Comparison of ENCODE assay signal across 17 cellular contexts in the genomic region with DNA sequence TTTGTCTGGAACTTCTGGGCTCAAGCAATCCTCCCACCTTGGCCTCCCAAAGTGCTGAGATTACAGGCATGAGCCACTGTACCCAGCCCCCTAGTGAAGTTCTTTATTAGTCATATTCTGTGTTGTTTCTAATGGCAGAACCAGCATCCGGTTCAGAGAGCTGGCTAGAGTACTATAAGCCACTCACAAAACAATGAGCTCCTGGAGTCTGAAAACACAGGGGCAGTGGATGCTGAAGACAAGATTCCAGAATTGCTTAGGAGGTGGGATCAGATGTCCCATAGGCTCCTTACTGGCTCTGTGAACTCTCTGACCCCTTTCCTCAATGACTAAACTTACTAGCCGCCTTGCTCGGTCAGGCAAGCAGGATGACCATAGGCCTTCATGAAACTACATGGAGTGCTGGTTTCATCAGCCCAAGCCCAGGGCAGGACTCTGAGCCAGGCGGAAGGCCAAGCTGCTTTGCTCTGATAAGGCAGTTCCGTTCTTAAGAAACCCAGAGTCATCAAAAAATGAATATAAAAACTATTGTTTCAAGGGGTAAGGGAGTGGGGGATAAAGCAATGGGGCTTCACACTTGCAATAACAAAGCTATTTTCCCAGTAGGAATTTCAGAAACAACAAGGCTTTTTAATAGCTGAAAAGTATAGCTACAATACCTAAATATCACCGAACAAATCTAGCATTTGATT. TPM values are rescaled to one million over a fixed set of nuclear protein-coding genes. Genes with fewer than 3 reads are reported as not detected.
DNase-seq lines count a peak whose midpoint lies in the region; TF ChIP-seq lines count a peak whose summit lies in the region.
"Had no signal": no experiment of that assay in that cellular context is flagged by ENCODE, and none has a peak within 500 bp of the region (broad histone marks: within the 10 kb centered on the region; RNA-seq: fewer than 3 reads in every experiment).

No MANE protein-coding gene starts in this region.

- no peak overlapping the region for H3K4me3 ChIP-seq in cardiac fibroblast (replicated peaks in 1 of 2; ENCODE audit: low read depth in 2 of 2, low read length in 2 of 2)
- no peak overlapping the region for H3K4me3 ChIP-seq in right atrium auricular region
- H3K4me3 ChIP-seq in ovary = no peak overlapping the region
- no peak overlapping the region for H3K4me3 ChIP-seq in breast epithelium

- H3K4me1 ChIP-seq in right atrium auricular region (peaks cover 0 to 89% of the 10 kb centered on the region in 2 donors), ovary (ENCODE audit: insufficient read depth) (peaks cover 9% of the 10 kb centered on the region), breast epithelium (no peaks in the 10 kb centered on the region)

- DNase-seq in Caki2 (ENCODE audit: low read depth) (peak; percentile 87), cardiac fibroblast (ENCODE audit: low read depth in 2 of 2) (peak; percentile 87 to 97), right atrium auricular region (ENCODE audit: low spot score) (peak; percentile 92), ovary (peak; percentile 80 to 85 (median 81)), breast epithelium (ENCODE audit: low spot score in 2 of 2) (no peak), NCI-H2196 (lab: John Stamatoyannopoulos, UW; ENCODE audit: unreplicated experiment) (no peak), T-helper 2 cell (no peak), putamen (ENCODE audit: low spot score) (no peak)
- DNase-seq: activated CD8-positive, alpha-beta T cell treated with anti-CD3 and anti-CD28 coated beads, Interleukin-2, amount 10 ng/mL, durations not matched to agents 7 days and 5 days; activated naive CD8-positive, alpha-beta T cell treated with anti-CD3 and anti-CD28 coated beads for 36 hours; DMS 273 treated with DMSO at 0.1 percent for 48 hours; effector memory CD4-positive, alpha-beta T cell; NCI-H1930; occipital lobe; T-cell had no signal

- TF ChIP-seq POLR2A in ovary (IDR thresholded peaks at IDR 0.05) (no peak), breast epithelium (IDR thresholded peaks at IDR 0.05) (no peak)

- TF ChIP-seq CTCF in cardiac fibroblast (IDR thresholded peaks at IDR 0.05; ENCODE audit: low read depth, low read length) (no peak), right atrium auricular region (IDR thresholded peaks at IDR 0.05) (no peak), ovary (IDR thresholded peaks at IDR 0.05) (no peak), breast epithelium (IDR thresholded peaks at IDR 0.05) (no peak)

- in situ Hi-C loops in Caki2 (cut with HindIII; ENCODE audit: low pct_unique_long_range_greater_than_20kb, low sequenced_read_pairs) = no loop called here

- H3K9me3 ChIP-seq in right atrium auricular region (no peaks in the 10 kb centered on the region), ovary (no peaks in the 10 kb centered on the region), breast epithelium (no peaks in the 10 kb centered on the region)

- H3K36me3 ChIP-seq in right atrium auricular region (peaks cover 57% of the 10 kb centered on the region), ovary (no peaks in the 10 kb centered on the region), breast epithelium (peaks cover 5% of the 10 kb centered on the region)

- TF ChIP-seq EP300 in ovary (IDR thresholded peaks at IDR 0.05) = no peak

- H3K27me3 ChIP-seq in right atrium auricular region = no peaks in the 10 kb centered on the region
- H3K27me3 ChIP-seq in ovary = no peaks in the 10 kb centered on the region
- no peaks in the 10 kb centered on the region for H3K27me3 ChIP-seq in breast epithelium

- intact Hi-C loops in ovary (cut with DNase I) (loop anchor here in 1 of 4 donors (10.0 kb wide), 1 partner anchor 63 kb away; a partner anchor contains a TSS), breast epithelium (cut with DNase I; ENCODE audit: low total_unique reads) (no loop called here)

- 39 to 46% (median 39%) methylated on average over 6 of the region's 6 CpGs for WGBS in ovary, 3 donors

- peak overlapping the region; percentile 96 to 98 for H3K27ac ChIP-seq in right atrium auricular region
- peak overlapping the region; percentile 78 to 89 for H3K27ac ChIP-seq in ovary
- peak overlapping the region in 1 of 2 donors; percentile 57 for H3K27ac ChIP-seq in breast epithelium

RNA-seq across cellular contexts. Expression of a gene that starts 8.1 kb away (rescaled TPM):
- 12.0 and 18.2 TPM in 2 replicates for total RNA-seq in Caki2 (2014; rRNA removed; shearing (Covaris generic); ENCODE audit: low replicate concordance)
- total RNA-seq in right atrium auricular region = 10 to 100 TPM; 38.5 to 53.9 TPM
- 100 to 1,000 TPM in 1 of 7 donors, 10 to 100 TPM in 6; 41.2 to 161 (median 56.7) TPM for total RNA-seq in ovary
- 10 to 100 TPM; 13.1 to 25.0 TPM for polyA plus RNA-seq in ovary
- total RNA-seq in breast epithelium = 10 to 100 TPM; 24.6 to 42.0 (median 30.0) TPM

RNA-seq across cellular contexts. Expression of a gene that starts 8.3 kb away (rescaled TPM):
- 5.6 and 7.4 TPM in 2 replicates for total RNA-seq in Caki2 (2014; rRNA removed; shearing (Covaris generic); ENCODE audit: low replicate concordance)
- total RNA-seq in right atrium auricular region = 10 to 100 TPM; 14.8 to 15.2 TPM
- total RNA-seq in ovary = 10 to 100 TPM; 11.7 to 39.7 (median 32.1) TPM
- 10 to 100 TPM; 14.6 to 16.7 TPM for polyA plus RNA-seq in ovary
- 10 to 100 TPM; 14.6 to 21.1 (median 16.7) TPM for total RNA-seq in breast epithelium

RNA-seq across cellular contexts. Expression of a gene that starts 35.7 kb away (rescaled TPM):
- 0.58 and 0.95 TPM in 2 replicates for total RNA-seq in Caki2 (2014; rRNA removed; shearing (Covaris generic); ENCODE audit: low replicate concordance)
- total RNA-seq in right atrium auricular region (1 to 10 TPM in 1 of 2 donors, under 1 TPM in 1; 0.85 to 1.7 TPM), ovary (1 to 10 TPM in 3 of 7 donors, under 1 TPM in 3, not detected in 1; 0.48 to 1.8 (median 1.1) TPM), breast epithelium (1 to 10 TPM in 1 of 3 donors, not detected in 2; 1.3 TPM)
- polyA plus RNA-seq in ovary = 1 to 10 TPM in 1 of 2 donors, not detected in 1; 4.4 TPM
- total RNA-seq: activated CD8-positive, alpha-beta T cell treated with anti-CD3 and anti-CD28 coated beads, Interleukin-2, amount 10 ng/mL, durations not matched to agents 7 days and 5 days; activated naive CD8-positive, alpha-beta T cell treated with anti-CD3 and anti-CD28 coated beads for 36 hours; H4; occipital lobe; T-cell had no signal

RNA-seq across cellular contexts. Expression of a gene that starts 49.9 kb away (rescaled TPM):
- not detected in 2 replicates for total RNA-seq in Caki2 (2014; rRNA removed; shearing (Covaris generic); ENCODE audit: low replicate concordance)
- total RNA-seq in right atrium auricular region (over 10,000 TPM; 98,870 to 132,613 TPM), ovary (1 to 10 TPM in 2 of 7 donors, under 1 TPM in 2, not detected in 3; 0.83 to 2.5 (median 1.2) TPM), breast epithelium (under 1 TPM in 1 of 3 donors, not detected in 2; 0.66 TPM)
- polyA plus RNA-seq in ovary = under 1 TPM in 1 of 2 donors, not detected in 1; 0.86 TPM
- total RNA-seq: activated CD8-positive, alpha-beta T cell treated with anti-CD3 and anti-CD28 coated beads, Interleukin-2, amount 10 ng/mL, durations not matched to agents 7 days and 5 days; activated naive CD8-positive, alpha-beta T cell treated with anti-CD3 and anti-CD28 coated beads for 36 hours; H4; T-cell had no signal
- polyA plus RNA-seq: AG04450 had no signal

Comparison
In these comparisons a context has a peak if more than half of its experiments do, and no peak if none do; other contexts are left out.
1. DNase-seq: peak in Caki2 (single experiment), cardiac fibroblast (2 of 2), right atrium auricular region (single experiment) and ovary (5 of 5); none in breast epithelium (0 of 2), NCI-H2196 (single experiment), T-helper 2 cell (0 of 5) and putamen (single experiment).